1 cellular context compared by ENCODE assay signal in genomic region chr7:2510909-2511768, GRCh38.
TF ChIP-seq lines count a peak whose summit lies in the region.

No MANE protein-coding gene starts in this region.

TF ChIP-seq in K562, 482 proteins besides CTCF, POLR2A, EP300 and RAD21 (continued from another document and continues in another):
- no peak for TF ChIP-seq CUX1 (CRISPR knock-in tag; IDR thresholded peaks at IDR 0.05)
- no peak for TF ChIP-seq SLC30A9 (CRISPR knock-in tag; IDR thresholded peaks at IDR 0.05)
- TF ChIP-seq PRPF4 (IDR thresholded peaks at IDR 0.05; ENCODE audit: insufficient read depth, low read depth, low read length, poor library complexity, severe bottlenecking): no peak
- no peak for TF ChIP-seq SNIP1 (IDR thresholded peaks at IDR 0.05; ENCODE audit: low read depth)
- peak; percentile 92 to 97 for TF ChIP-seq FOXA3 (CRISPR knock-in tag; conservative IDR thresholded peaks at IDR 0.05 in 1 of 2, IDR thresholded peaks at IDR 0.05 in 1 of 2)
- 0 out of 2 replicates have a peak, but pooled peaks have one; percentile 24 for TF ChIP-seq CBFA2T3 (IDR thresholded peaks at IDR 0.05)
- no peak for TF ChIP-seq CHD1 (IDR thresholded peaks at IDR 0.05; ENCODE audit: low read length)
- no peak for TF ChIP-seq SP2 (IDR thresholded peaks at IDR 0.05; ENCODE audit: extremely low read depth, low read depth, low read length, poor library complexity, severe bottlenecking)
- TF ChIP-seq FOXJ3 (CRISPR knock-in tag; IDR thresholded peaks at IDR 0.05): no peak
- TF ChIP-seq, protein P1, sequence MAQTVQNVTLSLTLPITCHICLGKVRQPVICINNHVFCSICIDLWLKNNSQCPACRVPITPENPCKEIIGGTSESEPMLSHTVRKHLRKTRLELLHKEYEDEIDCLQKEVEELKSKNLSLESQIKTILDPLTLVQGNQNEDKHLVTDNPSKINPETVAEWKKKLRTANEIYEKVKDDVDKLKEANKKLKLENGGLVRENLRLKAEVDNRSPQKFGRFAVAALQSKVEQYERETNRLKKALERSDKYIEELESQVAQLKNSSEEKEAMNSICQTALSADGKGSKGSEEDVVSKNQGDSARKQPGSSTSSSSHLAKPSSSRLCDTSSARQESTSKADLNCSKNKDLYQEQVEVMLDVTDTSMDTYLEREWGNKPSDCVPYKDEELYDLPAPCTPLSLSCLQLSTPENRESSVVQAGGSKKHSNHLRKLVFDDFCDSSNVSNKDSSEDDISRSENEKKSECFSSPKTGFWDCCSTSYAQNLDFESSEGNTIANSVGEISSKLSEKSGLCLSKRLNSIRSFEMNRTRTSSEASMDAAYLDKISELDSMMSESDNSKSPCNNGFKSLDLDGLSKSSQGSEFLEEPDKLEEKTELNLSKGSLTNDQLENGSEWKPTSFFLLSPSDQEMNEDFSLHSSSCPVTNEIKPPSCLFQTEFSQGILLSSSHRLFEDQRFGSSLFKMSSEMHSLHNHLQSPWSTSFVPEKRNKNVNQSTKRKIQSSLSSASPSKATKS (CRISPR knock-in tag; IDR thresholded peaks at IDR 0.05): no peak
- peak; percentile 50 for TF ChIP-seq ARID1B (IDR thresholded peaks at IDR 0.05)
- no peak for TF ChIP-seq EP400 (IDR thresholded peaks at IDR 0.05)
- no peak for TF ChIP-seq CREB1 (IDR thresholded peaks at IDR 0.05)
- TF ChIP-seq CREB1 (CRISPR knock-in tag; IDR thresholded peaks at IDR 0.05): no peak
- TF ChIP-seq PREB (CRISPR knock-in tag; IDR thresholded peaks at IDR 0.05): no peak
- no peak for TF ChIP-seq ARNT (IDR thresholded peaks at IDR 0.05)
- TF ChIP-seq PHF21A (IDR thresholded peaks at IDR 0.05; ENCODE audit: borderline replicate concordance, low read depth): no peak
- peak; percentile 74; the same call in 1 of the 2 replicates for TF ChIP-seq ZBTB7A (IDR thresholded peaks at IDR 0.05; ENCODE audit: borderline replicate concordance, control insufficient read depth, low read depth, low read length)
- TF ChIP-seq GABPB2 (CRISPR knock-in tag; conservative IDR thresholded peaks at IDR 0.05): no peak
- no peak for TF ChIP-seq MCM3 (IDR thresholded peaks at IDR 0.05)
- no peak for TF ChIP-seq ZNF239 (CRISPR knock-in tag; IDR thresholded peaks at IDR 0.05)
- TF ChIP-seq, protein P2, sequence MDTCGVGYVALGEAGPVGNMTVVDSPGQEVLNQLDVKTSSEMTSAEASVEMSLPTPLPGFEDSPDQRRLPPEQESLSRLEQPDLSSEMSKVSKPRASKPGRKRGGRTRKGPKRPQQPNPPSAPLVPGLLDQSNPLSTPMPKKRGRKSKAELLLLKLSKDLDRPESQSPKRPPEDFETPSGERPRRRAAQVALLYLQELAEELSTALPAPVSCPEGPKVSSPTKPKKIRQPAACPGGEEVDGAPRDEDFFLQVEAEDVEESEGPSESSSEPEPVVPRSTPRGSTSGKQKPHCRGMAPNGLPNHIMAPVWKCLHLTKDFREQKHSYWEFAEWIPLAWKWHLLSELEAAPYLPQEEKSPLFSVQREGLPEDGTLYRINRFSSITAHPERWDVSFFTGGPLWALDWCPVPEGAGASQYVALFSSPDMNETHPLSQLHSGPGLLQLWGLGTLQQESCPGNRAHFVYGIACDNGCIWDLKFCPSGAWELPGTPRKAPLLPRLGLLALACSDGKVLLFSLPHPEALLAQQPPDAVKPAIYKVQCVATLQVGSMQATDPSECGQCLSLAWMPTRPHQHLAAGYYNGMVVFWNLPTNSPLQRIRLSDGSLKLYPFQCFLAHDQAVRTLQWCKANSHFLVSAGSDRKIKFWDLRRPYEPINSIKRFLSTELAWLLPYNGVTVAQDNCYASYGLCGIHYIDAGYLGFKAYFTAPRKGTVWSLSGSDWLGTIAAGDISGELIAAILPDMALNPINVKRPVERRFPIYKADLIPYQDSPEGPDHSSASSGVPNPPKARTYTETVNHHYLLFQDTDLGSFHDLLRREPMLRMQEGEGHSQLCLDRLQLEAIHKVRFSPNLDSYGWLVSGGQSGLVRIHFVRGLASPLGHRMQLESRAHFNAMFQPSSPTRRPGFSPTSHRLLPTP (IDR thresholded peaks at IDR 0.05; ENCODE audit: borderline replicate concordance, extremely low read depth, insufficient read length): no peak
- no peak for TF ChIP-seq BRD4 (IDR thresholded peaks at IDR 0.05)
- TF ChIP-seq, protein P3, sequence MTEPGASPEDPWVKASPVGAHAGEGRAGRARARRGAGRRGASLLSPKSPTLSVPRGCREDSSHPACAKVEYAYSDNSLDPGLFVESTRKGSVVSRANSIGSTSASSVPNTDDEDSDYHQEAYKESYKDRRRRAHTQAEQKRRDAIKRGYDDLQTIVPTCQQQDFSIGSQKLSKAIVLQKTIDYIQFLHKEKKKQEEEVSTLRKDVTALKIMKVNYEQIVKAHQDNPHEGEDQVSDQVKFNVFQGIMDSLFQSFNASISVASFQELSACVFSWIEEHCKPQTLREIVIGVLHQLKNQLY (CRISPR knock-in tag; conservative IDR thresholded peaks at IDR 0.05): no peak
- peak; percentile 83 for TF ChIP-seq FOXA1 (IDR thresholded peaks at IDR 0.05; ENCODE audit: borderline replicate concordance)
- TF ChIP-seq, protein P4, sequence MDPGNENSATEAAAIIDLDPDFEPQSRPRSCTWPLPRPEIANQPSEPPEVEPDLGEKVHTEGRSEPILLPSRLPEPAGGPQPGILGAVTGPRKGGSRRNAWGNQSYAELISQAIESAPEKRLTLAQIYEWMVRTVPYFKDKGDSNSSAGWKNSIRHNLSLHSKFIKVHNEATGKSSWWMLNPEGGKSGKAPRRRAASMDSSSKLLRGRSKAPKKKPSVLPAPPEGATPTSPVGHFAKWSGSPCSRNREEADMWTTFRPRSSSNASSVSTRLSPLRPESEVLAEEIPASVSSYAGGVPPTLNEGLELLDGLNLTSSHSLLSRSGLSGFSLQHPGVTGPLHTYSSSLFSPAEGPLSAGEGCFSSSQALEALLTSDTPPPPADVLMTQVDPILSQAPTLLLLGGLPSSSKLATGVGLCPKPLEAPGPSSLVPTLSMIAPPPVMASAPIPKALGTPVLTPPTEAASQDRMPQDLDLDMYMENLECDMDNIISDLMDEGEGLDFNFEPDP (CRISPR knock-in tag; IDR thresholded peaks at IDR 0.05): no peak
- TF ChIP-seq HES1 (IDR thresholded peaks at IDR 0.05; ENCODE audit: low read depth): 0 out of 2 replicates have a peak, but pooled peaks have one; percentile 25
- no peak for TF ChIP-seq KHSRP (IDR thresholded peaks at IDR 0.05)
- peak; percentile 17; the same call in 1 of the 2 replicates for TF ChIP-seq LEF1 (IDR thresholded peaks at IDR 0.05)
- no peak for TF ChIP-seq HNRNPH1 (optimal IDR thresholded peaks at IDR 0.05; ENCODE audit: low read depth, low read length)
- 0 out of 2 replicates have a peak, but pooled peaks have one; percentile 35 for TF ChIP-seq VEZF1 (CRISPR knock-in tag; IDR thresholded peaks at IDR 0.05)
- TF ChIP-seq, protein P5, sequence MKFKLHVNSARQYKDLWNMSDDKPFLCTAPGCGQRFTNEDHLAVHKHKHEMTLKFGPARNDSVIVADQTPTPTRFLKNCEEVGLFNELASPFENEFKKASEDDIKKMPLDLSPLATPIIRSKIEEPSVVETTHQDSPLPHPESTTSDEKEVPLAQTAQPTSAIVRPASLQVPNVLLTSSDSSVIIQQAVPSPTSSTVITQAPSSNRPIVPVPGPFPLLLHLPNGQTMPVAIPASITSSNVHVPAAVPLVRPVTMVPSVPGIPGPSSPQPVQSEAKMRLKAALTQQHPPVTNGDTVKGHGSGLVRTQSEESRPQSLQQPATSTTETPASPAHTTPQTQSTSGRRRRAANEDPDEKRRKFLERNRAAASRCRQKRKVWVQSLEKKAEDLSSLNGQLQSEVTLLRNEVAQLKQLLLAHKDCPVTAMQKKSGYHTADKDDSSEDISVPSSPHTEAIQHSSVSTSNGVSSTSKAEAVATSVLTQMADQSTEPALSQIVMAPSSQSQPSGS (CRISPR knock-in tag; IDR thresholded peaks at IDR 0.05): no peak
